In the genomic region with DNA sequence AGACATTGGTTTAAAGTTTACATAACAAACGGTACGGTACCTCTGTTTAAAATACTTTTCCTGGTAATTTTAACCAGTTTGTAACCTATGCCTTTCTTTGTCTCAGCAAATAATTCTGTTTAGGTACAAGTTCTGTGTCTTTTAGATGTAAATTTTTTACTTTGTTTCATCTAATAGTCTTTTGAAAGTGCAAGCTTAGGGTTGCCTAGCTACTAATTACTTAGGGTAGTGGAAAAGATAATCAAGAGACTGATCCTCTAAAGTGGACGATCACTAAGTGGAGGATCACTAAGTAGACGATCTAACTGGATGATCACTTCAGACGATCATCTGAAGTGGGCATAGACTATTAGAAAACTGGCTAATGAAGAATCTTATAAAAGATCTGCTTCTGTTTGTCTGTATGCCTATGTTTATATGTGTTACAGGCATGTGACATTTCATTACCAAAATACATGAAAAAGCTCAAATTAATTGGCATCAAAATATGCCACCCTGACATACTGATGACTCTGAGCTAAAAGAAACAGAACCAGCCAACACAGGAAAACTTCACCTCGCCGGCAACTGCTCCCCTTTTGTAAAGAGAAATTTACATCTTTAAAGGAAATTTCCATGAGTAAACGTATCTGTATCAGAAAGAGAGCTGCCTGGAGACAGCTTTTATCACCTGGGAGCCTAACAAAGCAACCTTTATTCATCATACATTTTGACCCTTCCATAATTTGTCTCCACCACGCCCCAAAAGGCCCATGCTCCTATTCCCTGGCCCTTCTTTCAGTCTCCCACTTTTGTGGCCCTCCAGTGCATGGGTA, we compare ENCODE assay signal across 8 cellular contexts. TPM values are rescaled to one million over a fixed set of nuclear protein-coding genes. Genes with fewer than 3 reads are reported as not detected.
A peak's percentile ranks its signal among the peaks of the same experiment; 100 is the strongest.
DNase-seq lines count a peak whose midpoint lies in the region; ATAC-seq and TF ChIP-seq lines count a peak whose summit lies in the region.

No MANE protein-coding gene starts in this region.

- peak overlapping the region; percentile 88 for H3K4me3 ChIP-seq in left ventricle myocardium inferior
- H3K4me3 ChIP-seq in thoracic aorta = peak overlapping the region; percentile 95

- DNase-seq in left ventricle myocardium inferior = no peak
- no peak for DNase-seq in cardiac septum (ENCODE audit: low spot score)
- no peak for DNase-seq in activated naive CD8-positive, alpha-beta T cell treated with anti-CD3 and anti-CD28 coated beads, Interleukin-2, amount 50 U/mL, for 24 hours
- no peak for DNase-seq in thoracic aorta (ENCODE audit: low spot score)
- DNase-seq in HCEC 1CT = no peak

- intact Hi-C loops in left ventricle myocardium inferior (cut with micrococcal nuclease) = loop anchor here (10.0 kb wide), 2 partner anchors 47 to 103 kb away; a partner anchor contains a TSS
- intact Hi-C loops in cardiac septum (cut with DNase I) = loop anchor here (5.0 kb wide), 1 partner anchor 166 kb away; a partner anchor contains a TSS

- H3K4me1 Mint-ChIP-seq in activated naive CD8-positive, alpha-beta T cell treated with anti-CD3 and anti-CD28 coated beads, Interleukin-2, amount 50 U/mL, for 24 hours = peaks cover 16% of the 10 kb centered on the region

- peaks cover 4% of the 10 kb centered on the region for H3K9me3 ChIP-seq in left ventricle myocardium inferior (replicated peaks)
- no peaks in the 10 kb centered on the region for H3K9me3 ChIP-seq in thoracic aorta

- H3K27me3 ChIP-seq in left ventricle myocardium inferior (ENCODE audit: low read depth) (no peaks in the 10 kb centered on the region), layer of hippocampus (ENCODE audit: control insufficient read depth, insufficient read depth, low read length) (no peaks in the 10 kb centered on the region), thoracic aorta (replicated peaks; ENCODE audit: insufficient read depth) (no peaks in the 10 kb centered on the region)

- peaks cover 8% of the 10 kb centered on the region for H3K27me3 Mint-ChIP-seq in activated naive CD8-positive, alpha-beta T cell treated with anti-CD3 and anti-CD28 coated beads, Interleukin-2, amount 50 U/mL, for 24 hours

- ATAC-seq in activated naive CD8-positive, alpha-beta T cell treated with anti-CD3 and anti-CD28 coated beads, Interleukin-2, amount 50 U/mL, for 24 hours = no peak
- ATAC-seq in thoracic aorta (ENCODE audit: insufficient number of reproducible peaks, low FRiP score, low read depth) (no peak), HG03159 (IDR thresholded peaks at IDR 0.05; ENCODE audit: unreplicated experiment) (no peak), GM21447 (IDR thresholded peaks at IDR 0.05; ENCODE audit: unreplicated experiment) (no peak)

- H3K4me3 Mint-ChIP-seq in activated naive CD8-positive, alpha-beta T cell treated with anti-CD3 and anti-CD28 coated beads, Interleukin-2, amount 50 U/mL, for 24 hours = peak overlapping the region; percentile 87

- H3K36me3 ChIP-seq in left ventricle myocardium inferior (no peaks in the 10 kb centered on the region), thoracic aorta (no peaks in the 10 kb centered on the region)

- peak overlapping the region; percentile 54 for H3K27ac Mint-ChIP-seq in activated naive CD8-positive, alpha-beta T cell treated with anti-CD3 and anti-CD28 coated beads, Interleukin-2, amount 50 U/mL, for 24 hours

- TF ChIP-seq CTCF in left ventricle myocardium inferior (IDR thresholded peaks at IDR 0.05; ENCODE audit: borderline replicate concordance) = no peak
- no peak for TF ChIP-seq CTCF in thoracic aorta (IDR thresholded peaks at IDR 0.05)

- H3K36me3 Mint-ChIP-seq in activated naive CD8-positive, alpha-beta T cell treated with anti-CD3 and anti-CD28 coated beads, Interleukin-2, amount 50 U/mL, for 24 hours (ENCODE audit: low read depth) = no peaks in the 10 kb centered on the region

- peaks cover 66% of the 10 kb centered on the region for H3K4me1 ChIP-seq in left ventricle myocardium inferior
- peaks cover 9 to 45% of the 10 kb centered on the region in 2 donors for H3K4me1 ChIP-seq in thoracic aorta (ENCODE audit: control insufficient read depth in 1 of 2, low read depth in 2 of 2)

- peak overlapping the region; percentile 98 for H3K27ac ChIP-seq in left ventricle myocardium inferior (replicated peaks)
- H3K27ac ChIP-seq in layer of hippocampus (ENCODE audit: low read depth, low read length) = peak overlapping the region; percentile 90
- peak overlapping the region; percentile 86 to 92 for H3K27ac ChIP-seq in thoracic aorta

- H3K9me3 Mint-ChIP-seq in activated naive CD8-positive, alpha-beta T cell treated with anti-CD3 and anti-CD28 coated beads, Interleukin-2, amount 50 U/mL, for 24 hours = peaks cover 3% of the 10 kb centered on the region

RNA-seq across cellular contexts. Expression of a gene that starts 15.9 kb away (rescaled TPM):
- total RNA-seq in left ventricle myocardium inferior (112 TPM), cardiac septum (137 TPM), thoracic aorta (100 to 1,000 TPM; 166 to 196 TPM)

RNA-seq across cellular contexts. Expression of a gene that starts 49.8 kb away (rescaled TPM):
- total RNA-seq in left ventricle myocardium inferior (25.3 TPM), cardiac septum (30.8 TPM), thoracic aorta (10 to 100 TPM; 24.1 to 47.9 TPM)
